In genomic region chr18:26656944-26657536, GRCh38 we compare ENCODE assay signal across 8 cellular contexts.
DNase-seq lines count a peak whose midpoint lies in the region; ATAC-seq and TF ChIP-seq lines count a peak whose summit lies in the region.

No MANE protein-coding gene starts in this region.

- ATAC-seq in activated B cell treated with CpG ODN at 0.5 μM for 24 hours (ENCODE audit: low read depth), result no peak

- no peaks in the 10 kb centered on the region for H3K36me3 Mint-ChIP-seq in activated B cell treated with CpG ODN at 0.5 μM for 24 hours (ENCODE audit: low read depth)

- no peaks in the 10 kb centered on the region for H3K36me3 ChIP-seq in vagina

- H3K4me3 Mint-ChIP-seq in activated B cell treated with CpG ODN at 0.5 μM for 24 hours, result peak overlapping the region; percentile 80

- peaks cover 60% of the 10 kb centered on the region for H3K27me3 Mint-ChIP-seq in activated B cell treated with CpG ODN at 0.5 μM for 24 hours

- TF ChIP-seq POLR2A in vagina (IDR thresholded peaks at IDR 0.05), result peak in 1 of 2 donors; percentile 5

- H3K27me3 ChIP-seq in vagina, result no peaks in the 10 kb centered on the region

- peaks cover 14% of the 10 kb centered on the region for H3K4me1 Mint-ChIP-seq in activated B cell treated with CpG ODN at 0.5 μM for 24 hours

- H3K27ac ChIP-seq in vagina, result peak overlapping the region; percentile 89

- intact Hi-C loops in activated B cell treated with CpG ODN at 0.5 μM for 24 hours (cut with micrococcal nuclease) (no loop called here), vagina (cut with DNase I) (loop anchor here (5.0 kb wide), 1 partner anchor 110 kb away; the partner anchor contains the start of gene KCTD1)

- DNase-seq in SIG-M5 treated with dmso at 0.1 percent for 504 hours (lab: John Stamatoyannopoulos, UW; ENCODE audit: unreplicated experiment) (peak; percentile 29), SIG-M5 (lab: John Stamatoyannopoulos, UW) (no peak), HCEC 1CT (peak; percentile 58), NCI-H1694 (lab: John Stamatoyannopoulos, UW) (peak; percentile 33), activated B cell treated with CpG ODN at 0.5 μM for 24 hours (no peak), fibroblast of pulmonary artery (ENCODE audit: low read depth) (peak; percentile 63), myocyte (ENCODE audit: low read depth) (peak; percentile 63), vagina (ENCODE audit: extremely low spot score in 2 of 2) (no peak)

- TF ChIP-seq CTCF in activated B cell treated with CpG ODN at 0.5 μM for 24 hours (IDR thresholded peaks at IDR 0.05) (no peak), fibroblast of pulmonary artery (IDR thresholded peaks at IDR 0.05; ENCODE audit: low read length, missing control alignments) (peak; percentile 15), vagina (IDR thresholded peaks at IDR 0.05) (no peak)

- H3K9me3 Mint-ChIP-seq in activated B cell treated with CpG ODN at 0.5 μM for 24 hours, result no peaks in the 10 kb centered on the region

- H3K27ac Mint-ChIP-seq in activated B cell treated with CpG ODN at 0.5 μM for 24 hours, result no peak overlapping the region

- no peaks in the 10 kb centered on the region for H3K9me3 ChIP-seq in vagina

- H3K4me1 ChIP-seq in vagina, result peaks cover 22% of the 10 kb centered on the region

- H3K4me3 ChIP-seq in fibroblast of pulmonary artery (replicated peaks; ENCODE audit: low read depth, low read length) (peak overlapping the region; percentile 61), vagina (peak overlapping the region; percentile 59 to 66)

- CTCF ChIA-PET in activated B cell treated with CpG ODN at 0.5 μM for 24 hours (lab: Charles Lee), result no interaction called here

- POLR2A ChIA-PET in activated B cell treated with CpG ODN at 0.5 μM for 24 hours (lab: Charles Lee), result no interaction called here

Comparison
In these comparisons a context has a peak if more than half of its experiments do, and no peak if none do; other contexts are left out.
1. DNase-seq: peak in SIG-M5 treated with dmso at 0.1 percent for 504 hours (single experiment), HCEC 1CT (single experiment), NCI-H1694 (single experiment), fibroblast of pulmonary artery (single experiment) and myocyte (single experiment); none in SIG-M5 (single experiment), activated B cell treated with CpG ODN at 0.5 μM for 24 hours (single experiment) and vagina (0 of 2).